24 cellular contexts compared by ENCODE assay signal in the genomic region with DNA sequence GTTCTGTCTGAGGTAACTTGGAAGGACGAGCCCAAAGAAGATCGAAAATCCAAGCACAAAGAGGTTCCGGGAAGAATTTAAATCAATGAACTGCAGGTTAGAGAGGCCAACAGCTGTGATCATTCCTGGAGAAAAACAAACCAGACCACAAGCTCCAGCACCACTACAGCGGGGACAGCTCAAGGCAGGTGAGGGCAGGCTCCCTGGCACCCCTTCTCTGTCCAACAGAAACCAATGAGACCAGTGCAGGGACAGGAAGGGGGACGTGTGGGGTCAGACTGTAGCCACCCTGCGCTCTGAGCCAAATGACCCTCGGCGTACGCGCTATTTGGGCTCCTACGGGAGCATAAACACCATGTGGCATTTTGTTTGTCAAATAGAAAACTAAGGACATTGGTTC.
"Had no signal": no experiment of that assay in that cellular context is flagged by ENCODE, and none has a peak within 500 bp of the region (broad histone marks: within the 10 kb centered on the region; RNA-seq: fewer than 3 reads in every experiment).

No MANE protein-coding gene starts in this region.

- H3K27ac ChIP-seq: coronary artery, gastrocnemius medialis, neural progenitor cell, ovary, psoas muscle, skin epidermis, suprapubic skin, transverse colon, upper lobe of right lung, uterus had no signal

- H3K27me3 Mint-ChIP-seq: naive B cell; natural killer cell treated with Interleukin-12 subunit alpha and Interleukin-12 subunit beta and Interleukin-15 and Interleukin-18, amount 100 ng/mL, for 72 hours; stimulated activated naive CD8-positive, alpha-beta T cell treated with anti-CD3 and anti-CD28 coated beads, Interleukin-15, amount 100 ng/mL, for 72 hours had no signal

- ATAC-seq: gastrocnemius medialis; left lobe of liver; mucosa of descending colon; psoas muscle; right cardiac atrium; stimulated activated naive CD8-positive, alpha-beta T cell treated with anti-CD3 and anti-CD28 coated beads, Interleukin-15, amount 100 ng/mL, for 72 hours; upper lobe of right lung had no signal

- H3K4me3 ChIP-seq: coronary artery, gastrocnemius medialis, mucosa of descending colon, neural progenitor cell, ovary, psoas muscle, skin epidermis, suprapubic skin, transverse colon, upper lobe of right lung, uterus had no signal

- H3K4me1 ChIP-seq: gastrocnemius medialis, neural progenitor cell, psoas muscle, suprapubic skin, transverse colon, upper lobe of right lung, uterus had no signal

- H3K9me3 ChIP-seq: gastrocnemius medialis, mucosa of descending colon, ovary, psoas muscle, suprapubic skin, transverse colon, upper lobe of right lung, uterus had no signal

- H3K4me1 Mint-ChIP-seq: mesothelial cell of epicardium; naive B cell; neural progenitor cell; stimulated activated naive CD8-positive, alpha-beta T cell treated with anti-CD3 and anti-CD28 coated beads, Interleukin-15, amount 100 ng/mL, for 72 hours had no signal

- DNase-seq: dermis blood vessel endothelial cell; effector memory CD4-positive, alpha-beta T cell; gastrocnemius medialis; mesenchymal stem cell; mucosa of descending colon; naive B cell; ovary; posterior cingulate gyrus; psoas muscle; right cardiac atrium; stimulated activated CD4-positive, alpha-beta T cell treated with anti-CD3 and anti-CD28 coated beads, Interleukin-15, amount 100 ng/mL, for 24 hours; stimulated activated CD4-positive, alpha-beta T cell treated with anti-CD3 and anti-CD28 coated beads, Interleukin-2, amount 100 ng/mL, for 48 hours; stimulated activated naive CD4-positive, alpha-beta T cell; stimulated activated naive CD8-positive, alpha-beta T cell treated with anti-CD3 and anti-CD28 coated beads, Interleukin-15, amount 100 ng/mL, for 72 hours; transverse colon; upper lobe of right lung; uterus had no signal

- H2AFZ ChIP-seq: neural progenitor cell had no signal

- H3K4me2 ChIP-seq: neural progenitor cell had no signal

- H3K4me3 Mint-ChIP-seq: mesothelial cell of epicardium; naive B cell; natural killer cell treated with Interleukin-12 subunit alpha and Interleukin-12 subunit beta and Interleukin-15 and Interleukin-18, amount 100 ng/mL, for 72 hours; neural progenitor cell; stimulated activated naive CD8-positive, alpha-beta T cell treated with anti-CD3 and anti-CD28 coated beads, Interleukin-15, amount 100 ng/mL, for 72 hours had no signal

- H3K27ac Mint-ChIP-seq: mesothelial cell of epicardium; natural killer cell treated with Interleukin-12 subunit alpha and Interleukin-12 subunit beta and Interleukin-15 and Interleukin-18, amount 100 ng/mL, for 72 hours; neural progenitor cell had no signal

- H3K9ac ChIP-seq: neural progenitor cell had no signal

- H3K9me3 Mint-ChIP-seq: mesothelial cell of epicardium; naive B cell; natural killer cell treated with Interleukin-12 subunit alpha and Interleukin-12 subunit beta and Interleukin-15 and Interleukin-18, amount 100 ng/mL, for 72 hours; neural progenitor cell; stimulated activated naive CD8-positive, alpha-beta T cell treated with anti-CD3 and anti-CD28 coated beads, Interleukin-15, amount 100 ng/mL, for 72 hours had no signal

- H3K27me3 ChIP-seq: gastrocnemius medialis, neural progenitor cell, ovary, suprapubic skin, transverse colon, upper lobe of right lung, uterus had no signal

- H3K36me3 ChIP-seq: neural progenitor cell, ovary, uterus had no signal
